ENCODE assay signal across 26 cellular contexts in the genomic region with DNA sequence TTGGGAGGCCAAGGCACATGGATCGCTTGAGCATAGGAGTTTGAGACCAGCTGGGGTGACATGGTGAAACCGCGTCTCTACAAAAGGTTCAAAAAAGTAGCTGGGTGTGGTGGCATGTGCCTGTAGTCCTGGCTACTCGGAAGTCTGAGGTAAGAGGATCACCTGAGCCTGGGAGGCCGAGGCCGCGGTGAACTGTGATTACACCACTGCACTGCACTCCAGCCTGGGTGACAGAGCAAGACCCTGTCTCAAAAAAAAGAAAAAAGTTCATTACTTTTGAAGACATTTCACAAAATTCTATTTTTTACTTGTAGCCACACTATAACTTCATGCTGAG. TPM values are rescaled to one million over a fixed set of nuclear protein-coding genes. Genes with fewer than 3 reads are reported as not detected.
"Had no signal": no experiment of that assay in that cellular context is flagged by ENCODE, and none has a peak within 500 bp of the region (broad histone marks: within the 10 kb centered on the region; RNA-seq: fewer than 3 reads in every experiment).

No MANE protein-coding gene starts in this region.

- H3K4me3 Mint-ChIP-seq: central memory CD8-positive, alpha-beta T cell; immature natural killer cell had no signal

- H3K9me3 ChIP-seq: gastroesophageal sphincter, mucosa of descending colon, neutrophil, right atrium auricular region, sigmoid colon, tibial artery, upper lobe of right lung, vagina had no signal

- H3K27ac ChIP-seq: dorsolateral prefrontal cortex, gastroesophageal sphincter, neutrophil, right atrium auricular region, sigmoid colon, tibial artery had no signal

- DNase-seq: cortex of kidney; dorsolateral prefrontal cortex; effector CD8-positive, alpha-beta T cell; glutamatergic neuron; kidney; sigmoid colon; stimulated activated CD4-positive, alpha-beta T cell treated with anti-CD3 and anti-CD28 coated beads, Interleukin-12 subunit alpha, Interleukin-12 subunit beta, amount 100 ng/mL, for 4 hours; tibial artery; upper lobe of right lung had no signal

- H3K4me3 ChIP-seq: dorsolateral prefrontal cortex, gastroesophageal sphincter, mucosa of descending colon, right atrium auricular region, sigmoid colon, tibial artery, upper lobe of right lung, vagina had no signal

- H3K36me3 ChIP-seq: gastroesophageal sphincter, neutrophil, right atrium auricular region, sigmoid colon, tibial artery, upper lobe of right lung, vagina had no signal

- H3K4me1 Mint-ChIP-seq: central memory CD8-positive, alpha-beta T cell had no signal

- H3K27me3 ChIP-seq: gastroesophageal sphincter, right atrium auricular region, sigmoid colon, tibial artery, upper lobe of right lung, vagina had no signal

- H3K9me3 Mint-ChIP-seq: central memory CD8-positive, alpha-beta T cell; immature natural killer cell; naive thymus-derived CD8-positive, alpha-beta T cell had no signal

- H3K36me3 Mint-ChIP-seq: immature natural killer cell; naive thymus-derived CD8-positive, alpha-beta T cell had no signal

- FAIRE-seq: kidney, small intestine had no signal

- ATAC-seq: gastroesophageal sphincter; left colon; mucosa of descending colon; naive thymus-derived CD8-positive, alpha-beta T cell; upper lobe of right lung had no signal

RNA-seq across cellular contexts. Expression of a gene that starts 23.4 kb away (rescaled TPM):
- total RNA-seq: dorsolateral prefrontal cortex; fibroblast of lung; gastroesophageal sphincter; liver; mammary epithelial cell; mesenteric fat pad; naive thymus-derived CD8-positive, alpha-beta T cell; osteoblast; right atrium auricular region; sigmoid colon; temporal lobe; upper lobe of right lung; vagina had no signal
- polyA plus RNA-seq: fibroblast of lung; immature natural killer cell; mammary epithelial cell; naive thymus-derived CD8-positive, alpha-beta T cell; neural cell had no signal
